In genomic region chr11:78085972-78086371, GRCh38 we compare ENCODE assay signal across 21 cellular contexts. TPM values are rescaled to one million over a fixed set of nuclear protein-coding genes. Genes with fewer than 3 reads are reported as not detected.
"Had no signal": no experiment of that assay in that cellular context is flagged by ENCODE, and none has a peak within 500 bp of the region (broad histone marks: within the 10 kb centered on the region; RNA-seq: fewer than 3 reads in every experiment).

No MANE protein-coding gene starts in this region.

- H3K4me1 ChIP-seq: adrenal gland, breast epithelium had no signal

- DNase-seq: activated CD4-positive, alpha-beta T cell treated with anti-CD3 and anti-CD28 coated beads, Interleukin-2, amount 50 U/mL, for 4 hours; activated gamma-delta T cell treated with Interleukin-2 at 50 U/mL for 16 hours; adrenal gland; foreskin melanocyte; hypothalamus; natural killer cell; ovary; stimulated activated CD4-positive, alpha-beta T cell treated with anti-CD3 and anti-CD28 coated beads, Interleukin-4, amount 100 ng/mL, for 4 hours had no signal

- ATAC-seq: activated naive CD4-positive, alpha-beta T cell treated with anti-CD3 and anti-CD28 coated beads, Interleukin-2, amount 50 U/mL, for 72 hours; natural killer cell; sciatic nerve; stimulated activated memory B cell treated with anti-CD40 and anti-IgM and Interleukin-4, amounts not matched to agents 10 μg/mL and 1 μg/mL and 100 μg/mL, for 72 hours had no signal

- H3K36me3 ChIP-seq: adrenal gland, breast epithelium, ovary, thoracic aorta had no signal

- H3K9me3 ChIP-seq: adrenal gland, breast epithelium, ovary, thoracic aorta had no signal

- H3K27ac ChIP-seq: adrenal gland, breast epithelium, coronary artery, ovary, thoracic aorta had no signal

- H3K27me3 ChIP-seq: adrenal gland, breast epithelium, ovary had no signal

- H3K4me3 ChIP-seq: adrenal gland, breast epithelium, coronary artery, lung, ovary, thoracic aorta had no signal

RNA-seq across cellular contexts. Expression of gene THRSP, which starts 22.3 kb away (rescaled TPM):
- total RNA-seq: activated CD8-positive, alpha-beta memory T cell treated with anti-CD3 and anti-CD28 coated beads for 36 hours; activated naive CD4-positive, alpha-beta T cell treated with anti-CD3 and anti-CD28 coated beads, Interleukin-2, amount 50 U/mL, for 72 hours; activated T-helper 1 cell treated with anti-CD3 and anti-CD28 coated beads, Interleukin-12 subunit alpha, Interleukin-12 subunit beta, Interleukin-2, Interleukin-4 antibody, amounts not matched to agents 30 ng/mL and 10 ng/mL and 1 ng/mL, durations not matched to agents 14 hours and 24 hours and 36 hours; astrocyte; lung; natural killer cell; pulmonary artery endothelial cell; ureter had no signal
- polyA plus RNA-seq: keratinocyte had no signal
